ENCODE assay signal across 11 cellular contexts in genomic region chr2:57892920-57893319, GRCh38.
A peak's percentile ranks its signal among the peaks of the same experiment; 100 is the strongest.
DNase-seq lines count a peak whose midpoint lies in the region; ATAC-seq and TF ChIP-seq lines count a peak whose summit lies in the region.
"Had no signal": no experiment of that assay in that cellular context is flagged by ENCODE, and none has a peak within 500 bp of the region (broad histone marks: within the 10 kb centered on the region; RNA-seq: fewer than 3 reads in every experiment).

No MANE protein-coding gene starts in this region.

- no peak for DNase-seq in SK-N-MC (ENCODE audit: low read depth, low spot score)
- DNase-seq in ecto neural progenitor cell (ENCODE audit: low spot score): no peak
- no peak for DNase-seq in esophagus muscularis mucosa (ENCODE audit: extremely low spot score)
- DNase-seq in DMS79 treated with DMSO at 0.1 percent for 48 hours (lab: John Stamatoyannopoulos, UW): no peak
- no peak for DNase-seq in brain microvascular endothelial cell
- DNase-seq: CD8-positive, alpha-beta T cell; GOT3 had no signal

- in situ Hi-C loops in brain microvascular endothelial cell (cut with HindIII; ENCODE audit: low pct_ligation_motif_present, low sequenced_read_pairs): no loop called here

- H3K27ac ChIP-seq in SK-N-MC: peak overlapping the region; percentile 67
- H3K27ac ChIP-seq in esophagus muscularis mucosa (replicated peaks in 1 of 4): no peak overlapping the region
- H3K27ac ChIP-seq in brain microvascular endothelial cell: no peak overlapping the region
- H3K27ac ChIP-seq: SJSA1 had no signal

- H3K4me1 ChIP-seq in esophagus muscularis mucosa: no peaks in the 10 kb centered on the region
- H3K4me1 ChIP-seq: SJSA1 had no signal

- no peaks in the 10 kb centered on the region for H3K27me3 ChIP-seq in esophagus muscularis mucosa
- H3K27me3 ChIP-seq in brain microvascular endothelial cell (replicated peaks): no peaks in the 10 kb centered on the region

- ATAC-seq in GM18508 (IDR thresholded peaks at IDR 0.05; ENCODE audit: insufficient read depth, unreplicated experiment): peak; percentile 50
- peak; percentile 75 for ATAC-seq in GM21423 (IDR thresholded peaks at IDR 0.05; ENCODE audit: unreplicated experiment)
- ATAC-seq in HG03095 (IDR thresholded peaks at IDR 0.05; ENCODE audit: unreplicated experiment): peak; percentile 80
- ATAC-seq: CD8-positive, alpha-beta T cell had no signal

- TF ChIP-seq EP300 in esophagus muscularis mucosa (IDR thresholded peaks at IDR 0.05): no peak

- intact Hi-C loops in esophagus muscularis mucosa (cut with DNase I): no loop called here

- 42% methylated on average over 3 of the region's 3 CpGs for WGBS in esophagus muscularis mucosa

- no peaks in the 10 kb centered on the region for H3K9me3 ChIP-seq in SK-N-MC (ENCODE audit: low read depth, low read length)
- no peaks in the 10 kb centered on the region for H3K9me3 ChIP-seq in esophagus muscularis mucosa
- H3K9me3 ChIP-seq: SJSA1 had no signal

- no peak for TF ChIP-seq POLR2A in esophagus muscularis mucosa (IDR thresholded peaks at IDR 0.05; ENCODE audit: low read depth)

- H3K4me3 ChIP-seq in SK-N-MC (no peak overlapping the region), esophagus muscularis mucosa (no peak overlapping the region), brain microvascular endothelial cell (ENCODE audit: low read depth, low read length) (no peak overlapping the region)
- H3K4me3 ChIP-seq: SJSA1 had no signal

- peak overlapping the region; percentile 4 for H3K9ac ChIP-seq in SK-N-MC (ENCODE audit: insufficient read length)

- no peaks in the 10 kb centered on the region for H3K36me3 ChIP-seq in SK-N-MC (ENCODE audit: insufficient read depth, low read length)
- no peaks in the 10 kb centered on the region for H3K36me3 ChIP-seq in esophagus muscularis mucosa
- no peaks in the 10 kb centered on the region for H3K36me3 ChIP-seq in brain microvascular endothelial cell (replicated peaks)
- H3K36me3 ChIP-seq: SJSA1 had no signal

- TF ChIP-seq CTCF in esophagus muscularis mucosa (IDR thresholded peaks at IDR 0.05) (no peak), brain microvascular endothelial cell (IDR thresholded peaks at IDR 0.05; ENCODE audit: low read depth, low read length, missing control alignments) (no peak)
